Comparison of ENCODE assay signal across 21 cellular contexts in genomic region chr2:154707994-154708393, GRCh38.
"Had no signal": no experiment of that assay in that cellular context is flagged by ENCODE, and none has a peak within 500 bp of the region (broad histone marks: within the 10 kb centered on the region; RNA-seq: fewer than 3 reads in every experiment).

No MANE protein-coding gene starts in this region.

- H3K27ac ChIP-seq: brain microvascular endothelial cell, cardiac muscle cell, PC-9, WERI-Rb-1 had no signal

- H3K27me3 ChIP-seq: brain microvascular endothelial cell, cardiac muscle cell had no signal

- H2AFZ ChIP-seq: PC-9 had no signal

- H3K4me3 ChIP-seq: cardiac muscle cell, PC-9 had no signal

- DNase-seq: activated CD4-positive, alpha-beta memory T cell treated with anti-CD3 and anti-CD28 coated beads, Interleukin-2, amount 10 ng/mL, durations not matched to agents 7 days and 5 days; activated CD4-positive, alpha-beta T cell treated with anti-CD3 and anti-CD28 coated beads for 36 hours; activated CD4-positive, alpha-beta T cell treated with anti-CD3 and anti-CD28 coated beads, Interleukin-2, amount 50 U/mL, for 1 hour; activated gamma-delta T cell; activated naive CD4-positive, alpha-beta T cell treated with anti-CD3 and anti-CD28 coated beads for 36 hours; activated T-cell treated with anti-CD3 and anti-CD28 coated beads for 4 hours; activated T-cell treated with anti-CD3 and anti-CD28 coated beads, Interleukin-2, amount 50 U/mL, for 48 hours; amygdala; brain microvascular endothelial cell; KG1; NCI-H1092; NCI-H1417; NCI-H2029 treated with DMSO at 0.1 percent for 48 hours; NCI-H345; NCI-H510A; NCI-H82; PC-9; SHP77 treated with DMSO at 0.1 percent for 48 hours; T-helper 1 cell; WERI-Rb-1 had no signal

- H3K4me2 ChIP-seq: PC-9 had no signal

- H3K36me3 ChIP-seq: brain microvascular endothelial cell, cardiac muscle cell, WERI-Rb-1 had no signal
